Comparison of ENCODE assay signal across 15 cellular contexts in genomic region chr17:58621174-58621573, GRCh38.
DNase-seq lines count a peak whose midpoint lies in the region; ATAC-seq lines count a peak whose summit lies in the region.
"Had no signal": no experiment of that assay in that cellular context is flagged by ENCODE, and none has a peak within 500 bp of the region (broad histone marks: within the 10 kb centered on the region; RNA-seq: fewer than 3 reads in every experiment).

No MANE protein-coding gene starts in this region.

- DNase-seq in RPMI8226 (peak; percentile 92), GOT3 (lab: John Stamatoyannopoulos, UW) (no peak), COLO829 (ENCODE audit: low spot score) (no peak), T-helper 9 cell (no peak)
- DNase-seq: amniotic stem cell; CD4-positive, alpha-beta memory T cell; dermis blood vessel endothelial cell; foreskin melanocyte; HFFc6; Karpas-422; left colon had no signal

- peak; percentile 60 for ATAC-seq in GM18520 (IDR thresholded peaks at IDR 0.05; ENCODE audit: unreplicated experiment)
- ATAC-seq in GM21423 (IDR thresholded peaks at IDR 0.05; ENCODE audit: unreplicated experiment) = peak; percentile 76
- peak; percentile 60 for ATAC-seq in HG03064 (IDR thresholded peaks at IDR 0.05; ENCODE audit: low read depth, unreplicated experiment)
- ATAC-seq in HG02970 (IDR thresholded peaks at IDR 0.05; ENCODE audit: low FRiP score, unreplicated experiment) = no peak
- ATAC-seq: left colon had no signal
